In the genomic region with DNA sequence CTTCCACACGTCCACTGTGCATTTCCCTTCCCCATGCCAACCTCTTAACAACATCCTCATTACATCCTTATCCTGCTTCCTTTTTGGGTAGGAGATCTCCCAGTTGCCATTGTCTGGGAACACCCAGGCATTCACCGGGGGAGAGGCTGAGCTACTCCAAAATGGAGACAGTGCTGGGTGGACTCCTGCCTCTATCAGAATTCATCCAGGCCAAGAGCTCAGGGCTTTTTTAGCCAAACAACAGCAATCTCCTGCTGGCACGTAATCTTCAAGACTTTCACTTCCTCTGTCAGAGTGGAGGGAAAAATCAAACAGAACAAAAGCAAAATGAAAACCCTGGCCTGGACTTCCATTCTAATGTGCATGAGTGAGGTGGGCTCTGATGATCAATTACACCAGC, we compare ENCODE assay signal across 1 cellular context.
TF ChIP-seq lines count a peak whose summit lies in the region.

No MANE protein-coding gene starts in this region.

TF ChIP-seq in GM12878, 131 proteins besides CTCF, POLR2A, EP300 and RAD21 (continued from another document and continues in another):
- TF ChIP-seq, protein P1, sequence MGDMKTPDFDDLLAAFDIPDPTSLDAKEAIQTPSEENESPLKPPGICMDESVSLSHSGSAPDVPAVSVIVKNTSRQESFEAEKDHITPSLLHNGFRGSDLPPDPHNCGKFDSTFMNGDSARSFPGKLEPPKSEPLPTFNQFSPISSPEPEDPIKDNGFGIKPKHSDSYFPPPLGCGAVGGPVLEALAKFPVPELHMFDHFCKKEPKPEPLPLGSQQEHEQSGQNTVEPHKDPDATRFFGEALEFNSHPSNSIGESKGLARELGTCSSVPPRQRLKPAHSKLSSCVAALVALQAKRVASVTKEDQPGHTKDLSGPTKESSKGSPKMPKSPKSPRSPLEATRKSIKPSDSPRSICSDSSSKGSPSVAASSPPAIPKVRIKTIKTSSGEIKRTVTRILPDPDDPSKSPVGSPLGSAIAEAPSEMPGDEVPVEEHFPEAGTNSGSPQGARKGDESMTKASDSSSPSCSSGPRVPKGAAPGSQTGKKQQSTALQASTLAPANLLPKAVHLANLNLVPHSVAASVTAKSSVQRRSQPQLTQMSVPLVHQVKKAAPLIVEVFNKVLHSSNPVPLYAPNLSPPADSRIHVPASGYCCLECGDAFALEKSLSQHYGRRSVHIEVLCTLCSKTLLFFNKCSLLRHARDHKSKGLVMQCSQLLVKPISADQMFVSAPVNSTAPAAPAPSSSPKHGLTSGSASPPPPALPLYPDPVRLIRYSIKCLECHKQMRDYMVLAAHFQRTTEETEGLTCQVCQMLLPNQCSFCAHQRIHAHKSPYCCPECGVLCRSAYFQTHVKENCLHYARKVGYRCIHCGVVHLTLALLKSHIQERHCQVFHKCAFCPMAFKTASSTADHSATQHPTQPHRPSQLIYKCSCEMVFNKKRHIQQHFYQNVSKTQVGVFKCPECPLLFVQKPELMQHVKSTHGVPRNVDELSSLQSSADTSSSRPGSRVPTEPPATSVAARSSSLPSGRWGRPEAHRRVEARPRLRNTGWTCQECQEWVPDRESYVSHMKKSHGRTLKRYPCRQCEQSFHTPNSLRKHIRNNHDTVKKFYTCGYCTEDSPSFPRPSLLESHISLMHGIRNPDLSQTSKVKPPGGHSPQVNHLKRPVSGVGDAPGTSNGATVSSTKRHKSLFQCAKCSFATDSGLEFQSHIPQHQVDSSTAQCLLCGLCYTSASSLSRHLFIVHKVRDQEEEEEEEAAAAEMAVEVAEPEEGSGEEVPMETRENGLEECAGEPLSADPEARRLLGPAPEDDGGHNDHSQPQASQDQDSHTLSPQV (IDR thresholded peaks at IDR 0.05) = peak; percentile 97
- TF ChIP-seq NRF1 (conservative IDR thresholded peaks at IDR 0.05; ENCODE audit: low read depth, low read length) (no peak), BCL11A (IDR thresholded peaks at IDR 0.05; ENCODE audit: low read depth, low read length) (peak; percentile 32; the same call in 1 of the 2 replicates), PAX8 (IDR thresholded peaks at IDR 0.05) (no peak), RB1 (IDR thresholded peaks at IDR 0.05; ENCODE audit: borderline replicate concordance) (no peak; the same call in 1 of the 2 replicates), MTA2 (IDR thresholded peaks at IDR 0.05; ENCODE audit: low read depth) (peak; percentile 55; the same call in 1 of the 2 replicates), ZNF622 (IDR thresholded peaks at IDR 0.05) (no peak), HDGF (IDR thresholded peaks at IDR 0.05) (0 out of 2 replicates have a peak, but pooled peaks have one; percentile 51), RBBP5 (conservative IDR thresholded peaks at IDR 0.05) (no peak), YBX1 (IDR thresholded peaks at IDR 0.05) (no peak), NR2F1 (conservative IDR thresholded peaks at IDR 0.05) (no peak), BMI1 (IDR thresholded peaks at IDR 0.05; ENCODE audit: borderline replicate concordance) (no peak), RFX5 (IDR thresholded peaks at IDR 0.05; ENCODE audit: low read depth, low read length) (no peak), ASH2L (IDR thresholded peaks at IDR 0.05; ENCODE audit: borderline replicate concordance, low read depth) (no peak), FOXM1 (IDR thresholded peaks at IDR 0.05; ENCODE audit: low read depth, low read length) (no peak), CHD2 (IDR thresholded peaks at IDR 0.05; ENCODE audit: borderline replicate concordance, low read depth, low read length) (0 out of 2 replicates have a peak, but pooled peaks have one; percentile 32), IKZF1 (conservative IDR thresholded peaks at IDR 0.05) (peak; percentile 80), ZNF274 (IDR thresholded peaks at IDR 0.05; ENCODE audit: insufficient read depth, insufficient read length) (no peak), TCF12 (IDR thresholded peaks at IDR 0.05; ENCODE audit: low read depth, low read length) (no peak), CREM (IDR thresholded peaks at IDR 0.05; ENCODE audit: low read depth) (no peak), ESRRA (IDR thresholded peaks at IDR 0.05; ENCODE audit: low read length) (no peak), TBL1XR1 (IDR thresholded peaks at IDR 0.05; ENCODE audit: low read depth, low read length) (no peak), DPF2 (IDR thresholded peaks at IDR 0.05) (0 out of 2 replicates have a peak, but pooled peaks have one; percentile 40), ZSCAN29 (IDR thresholded peaks at IDR 0.05) (no peak), BACH1 (IDR thresholded peaks at IDR 0.05; ENCODE audit: borderline replicate concordance) (no peak), ETV6 (conservative IDR thresholded peaks at IDR 0.05 in 1 of 2, IDR thresholded peaks at IDR 0.05 in 1 of 2; ENCODE audit: borderline replicate concordance in 1 of 2, low read depth in 1 of 2) (0 out of 4 replicates have a peak, but pooled peaks of 1 of the 2 experiments have one; percentile 25), POU2F2 (IDR thresholded peaks at IDR 0.05; ENCODE audit: borderline replicate concordance, low read depth, low read length) (peak; percentile 61; the same call in 1 of the 3 replicates), NBN (IDR thresholded peaks at IDR 0.05) (no peak), GATAD2B (conservative IDR thresholded peaks at IDR 0.05; ENCODE audit: low read depth) (no peak), SREBF1 (IDR thresholded peaks at IDR 0.05; ENCODE audit: low read length) (no peak), IKZF2 (IDR thresholded peaks at IDR 0.05) (peak; percentile 86 to 87), CBX5 (IDR thresholded peaks at IDR 0.05; ENCODE audit: low read depth) (0 out of 2 replicates have a peak, but pooled peaks have one; percentile 67), HDAC2 (IDR thresholded peaks at IDR 0.05) (no peak), KDM1A (IDR thresholded peaks at IDR 0.05; ENCODE audit: borderline replicate concordance) (no peak), EED (IDR thresholded peaks at IDR 0.05; ENCODE audit: low read depth) (peak; percentile 65), STAT3 (IDR thresholded peaks at IDR 0.05; ENCODE audit: low read depth, low read length) (no peak), POLR2AphosphoS5 (IDR thresholded peaks at IDR 0.05; ENCODE audit: low read length) (no peak), SUZ12 (IDR thresholded peaks at IDR 0.05; ENCODE audit: unreplicated experiment) (no peak), TCF7 (IDR thresholded peaks at IDR 0.05; ENCODE audit: borderline replicate concordance) (no peak), YY1 (IDR thresholded peaks at IDR 0.05; ENCODE audit: low read depth, low read length) (peak; percentile 74), IRF4 (IDR thresholded peaks at IDR 0.05; ENCODE audit: low read depth, low read length) (peak; percentile 78)
- TF ChIP-seq, protein P2, sequence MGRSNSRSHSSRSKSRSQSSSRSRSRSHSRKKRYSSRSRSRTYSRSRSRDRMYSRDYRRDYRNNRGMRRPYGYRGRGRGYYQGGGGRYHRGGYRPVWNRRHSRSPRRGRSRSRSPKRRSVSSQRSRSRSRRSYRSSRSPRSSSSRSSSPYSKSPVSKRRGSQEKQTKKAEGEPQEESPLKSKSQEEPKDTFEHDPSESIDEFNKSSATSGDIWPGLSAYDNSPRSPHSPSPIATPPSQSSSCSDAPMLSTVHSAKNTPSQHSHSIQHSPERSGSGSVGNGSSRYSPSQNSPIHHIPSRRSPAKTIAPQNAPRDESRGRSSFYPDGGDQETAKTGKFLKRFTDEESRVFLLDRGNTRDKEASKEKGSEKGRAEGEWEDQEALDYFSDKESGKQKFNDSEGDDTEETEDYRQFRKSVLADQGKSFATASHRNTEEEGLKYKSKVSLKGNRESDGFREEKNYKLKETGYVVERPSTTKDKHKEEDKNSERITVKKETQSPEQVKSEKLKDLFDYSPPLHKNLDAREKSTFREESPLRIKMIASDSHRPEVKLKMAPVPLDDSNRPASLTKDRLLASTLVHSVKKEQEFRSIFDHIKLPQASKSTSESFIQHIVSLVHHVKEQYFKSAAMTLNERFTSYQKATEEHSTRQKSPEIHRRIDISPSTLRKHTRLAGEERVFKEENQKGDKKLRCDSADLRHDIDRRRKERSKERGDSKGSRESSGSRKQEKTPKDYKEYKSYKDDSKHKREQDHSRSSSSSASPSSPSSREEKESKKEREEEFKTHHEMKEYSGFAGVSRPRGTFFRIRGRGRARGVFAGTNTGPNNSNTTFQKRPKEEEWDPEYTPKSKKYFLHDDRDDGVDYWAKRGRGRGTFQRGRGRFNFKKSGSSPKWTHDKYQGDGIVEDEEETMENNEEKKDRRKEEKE (IDR thresholded peaks at IDR 0.05) = no peak
- TF ChIP-seq, protein P3, sequence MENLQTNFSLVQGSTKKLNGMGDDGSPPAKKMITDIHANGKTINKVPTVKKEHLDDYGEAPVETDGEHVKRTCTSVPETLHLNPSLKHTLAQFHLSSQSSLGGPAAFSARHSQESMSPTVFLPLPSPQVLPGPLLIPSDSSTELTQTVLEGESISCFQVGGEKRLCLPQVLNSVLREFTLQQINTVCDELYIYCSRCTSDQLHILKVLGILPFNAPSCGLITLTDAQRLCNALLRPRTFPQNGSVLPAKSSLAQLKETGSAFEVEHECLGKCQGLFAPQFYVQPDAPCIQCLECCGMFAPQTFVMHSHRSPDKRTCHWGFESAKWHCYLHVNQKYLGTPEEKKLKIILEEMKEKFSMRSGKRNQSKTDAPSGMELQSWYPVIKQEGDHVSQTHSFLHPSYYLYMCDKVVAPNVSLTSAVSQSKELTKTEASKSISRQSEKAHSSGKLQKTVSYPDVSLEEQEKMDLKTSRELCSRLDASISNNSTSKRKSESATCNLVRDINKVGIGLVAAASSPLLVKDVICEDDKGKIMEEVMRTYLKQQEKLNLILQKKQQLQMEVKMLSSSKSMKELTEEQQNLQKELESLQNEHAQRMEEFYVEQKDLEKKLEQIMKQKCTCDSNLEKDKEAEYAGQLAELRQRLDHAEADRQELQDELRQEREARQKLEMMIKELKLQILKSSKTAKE (IDR thresholded peaks at IDR 0.05; ENCODE audit: low read depth, poor library complexity, severe bottlenecking) = peak; percentile 14
- TF ChIP-seq, protein P4, sequence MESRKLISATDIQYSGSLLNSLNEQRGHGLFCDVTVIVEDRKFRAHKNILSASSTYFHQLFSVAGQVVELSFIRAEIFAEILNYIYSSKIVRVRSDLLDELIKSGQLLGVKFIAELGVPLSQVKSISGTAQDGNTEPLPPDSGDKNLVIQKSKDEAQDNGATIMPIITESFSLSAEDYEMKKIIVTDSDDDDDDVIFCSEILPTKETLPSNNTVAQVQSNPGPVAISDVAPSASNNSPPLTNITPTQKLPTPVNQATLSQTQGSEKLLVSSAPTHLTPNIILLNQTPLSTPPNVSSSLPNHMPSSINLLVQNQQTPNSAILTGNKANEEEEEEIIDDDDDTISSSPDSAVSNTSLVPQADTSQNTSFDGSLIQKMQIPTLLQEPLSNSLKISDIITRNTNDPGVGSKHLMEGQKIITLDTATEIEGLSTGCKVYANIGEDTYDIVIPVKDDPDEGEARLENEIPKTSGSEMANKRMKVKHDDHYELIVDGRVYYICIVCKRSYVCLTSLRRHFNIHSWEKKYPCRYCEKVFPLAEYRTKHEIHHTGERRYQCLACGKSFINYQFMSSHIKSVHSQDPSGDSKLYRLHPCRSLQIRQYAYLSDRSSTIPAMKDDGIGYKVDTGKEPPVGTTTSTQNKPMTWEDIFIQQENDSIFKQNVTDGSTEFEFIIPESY (IDR thresholded peaks at IDR 0.05) = no peak
- TF ChIP-seq, protein P5, sequence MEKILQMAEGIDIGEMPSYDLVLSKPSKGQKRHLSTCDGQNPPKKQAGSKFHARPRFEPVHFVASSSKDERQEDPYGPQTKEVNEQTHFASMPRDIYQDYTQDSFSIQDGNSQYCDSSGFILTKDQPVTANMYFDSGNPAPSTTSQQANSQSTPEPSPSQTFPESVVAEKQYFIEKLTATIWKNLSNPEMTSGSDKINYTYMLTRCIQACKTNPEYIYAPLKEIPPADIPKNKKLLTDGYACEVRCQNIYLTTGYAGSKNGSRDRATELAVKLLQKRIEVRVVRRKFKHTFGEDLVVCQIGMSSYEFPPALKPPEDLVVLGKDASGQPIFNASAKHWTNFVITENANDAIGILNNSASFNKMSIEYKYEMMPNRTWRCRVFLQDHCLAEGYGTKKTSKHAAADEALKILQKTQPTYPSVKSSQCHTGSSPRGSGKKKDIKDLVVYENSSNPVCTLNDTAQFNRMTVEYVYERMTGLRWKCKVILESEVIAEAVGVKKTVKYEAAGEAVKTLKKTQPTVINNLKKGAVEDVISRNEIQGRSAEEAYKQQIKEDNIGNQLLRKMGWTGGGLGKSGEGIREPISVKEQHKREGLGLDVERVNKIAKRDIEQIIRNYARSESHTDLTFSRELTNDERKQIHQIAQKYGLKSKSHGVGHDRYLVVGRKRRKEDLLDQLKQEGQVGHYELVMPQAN (conservative IDR thresholded peaks at IDR 0.05) = no peak
- TF ChIP-seq, protein P6, sequence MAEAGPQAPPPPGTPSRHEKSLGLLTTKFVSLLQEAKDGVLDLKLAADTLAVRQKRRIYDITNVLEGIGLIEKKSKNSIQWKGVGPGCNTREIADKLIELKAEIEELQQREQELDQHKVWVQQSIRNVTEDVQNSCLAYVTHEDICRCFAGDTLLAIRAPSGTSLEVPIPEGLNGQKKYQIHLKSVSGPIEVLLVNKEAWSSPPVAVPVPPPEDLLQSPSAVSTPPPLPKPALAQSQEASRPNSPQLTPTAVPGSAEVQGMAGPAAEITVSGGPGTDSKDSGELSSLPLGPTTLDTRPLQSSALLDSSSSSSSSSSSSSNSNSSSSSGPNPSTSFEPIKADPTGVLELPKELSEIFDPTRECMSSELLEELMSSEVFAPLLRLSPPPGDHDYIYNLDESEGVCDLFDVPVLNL (IDR thresholded peaks at IDR 0.05; ENCODE audit: low read depth, low read length) = peak; percentile 59; the same call in 1 of the 2 replicates
- TF ChIP-seq, protein P7, sequence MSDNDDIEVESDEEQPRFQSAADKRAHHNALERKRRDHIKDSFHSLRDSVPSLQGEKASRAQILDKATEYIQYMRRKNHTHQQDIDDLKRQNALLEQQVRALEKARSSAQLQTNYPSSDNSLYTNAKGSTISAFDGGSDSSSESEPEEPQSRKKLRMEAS (IDR thresholded peaks at IDR 0.05; ENCODE audit: low read depth, low read length) = no peak
- TF ChIP-seq, protein P8, sequence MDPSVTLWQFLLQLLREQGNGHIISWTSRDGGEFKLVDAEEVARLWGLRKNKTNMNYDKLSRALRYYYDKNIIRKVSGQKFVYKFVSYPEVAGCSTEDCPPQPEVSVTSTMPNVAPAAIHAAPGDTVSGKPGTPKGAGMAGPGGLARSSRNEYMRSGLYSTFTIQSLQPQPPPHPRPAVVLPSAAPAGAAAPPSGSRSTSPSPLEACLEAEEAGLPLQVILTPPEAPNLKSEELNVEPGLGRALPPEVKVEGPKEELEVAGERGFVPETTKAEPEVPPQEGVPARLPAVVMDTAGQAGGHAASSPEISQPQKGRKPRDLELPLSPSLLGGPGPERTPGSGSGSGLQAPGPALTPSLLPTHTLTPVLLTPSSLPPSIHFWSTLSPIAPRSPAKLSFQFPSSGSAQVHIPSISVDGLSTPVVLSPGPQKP (IDR thresholded peaks at IDR 0.05; ENCODE audit: low read depth, low read length) = no peak
